ENCODE assay signal across 15 cellular contexts in genomic region chr7:697259-697615, GRCh38. TPM values are rescaled to one million over a fixed set of nuclear protein-coding genes. Genes with fewer than 3 reads are reported as not detected.
DNase-seq lines count a peak whose midpoint lies in the region; TF ChIP-seq lines count a peak whose summit lies in the region.
"Had no signal": no experiment of that assay in that cellular context is flagged by ENCODE, and none has a peak within 500 bp of the region (broad histone marks: within the 10 kb centered on the region; RNA-seq: fewer than 3 reads in every experiment).

No MANE protein-coding gene starts in this region.

- DNase-seq in NCI-H82 treated with DMSO at 0.1 percent for 48 hours (lab: John Stamatoyannopoulos, UW; ENCODE audit: unreplicated experiment), result peak; percentile 0
- peak; percentile 42 for DNase-seq in WERI-Rb-1
- peak; percentile 88 for DNase-seq in mesenteric fat pad (ENCODE audit: low spot score)
- no peak for DNase-seq in stomach
- no peak for DNase-seq in NCI-H187 (lab: John Stamatoyannopoulos, UW)
- DNase-seq in globus pallidus (ENCODE audit: low spot score), result no peak
- DNase-seq in ascending aorta (ENCODE audit: low spot score in 2 of 2), result no peak
- DNase-seq: CD8-positive, alpha-beta memory T cell; DND-41; GF-D8; GM23248; NCI-H1436 treated with DMSO at 0.1 percent for 48 hours; NCI-H226; NCI-H526; PC-9 had no signal

- H3K4me1 ChIP-seq in stomach, result peaks cover 3 to 15% (median 13%) of the 10 kb centered on the region in 4 donors
- H3K4me1 ChIP-seq in ascending aorta, result no peaks in the 10 kb centered on the region

- H3K4me3 ChIP-seq in WERI-Rb-1 (ENCODE audit: low read depth, low read length) (no peak overlapping the region), stomach (no peak overlapping the region), ascending aorta (no peak overlapping the region)
- H3K4me3 ChIP-seq: GM23248, PC-9 had no signal

- TF ChIP-seq CTCF in WERI-Rb-1 (IDR thresholded peaks at IDR 0.05; ENCODE audit: low read depth, low read length), result no peak
- TF ChIP-seq CTCF in stomach (IDR thresholded peaks at IDR 0.05), result no peak
- no peak for TF ChIP-seq CTCF in ascending aorta (IDR thresholded peaks at IDR 0.05)

- no peak for TF ChIP-seq POLR2A in stomach (IDR thresholded peaks at IDR 0.05)

- H3K36me3 ChIP-seq in WERI-Rb-1 (no peaks in the 10 kb centered on the region; the same call in 1 of the 2 replicates), stomach (no peaks in the 10 kb centered on the region), ascending aorta (no peaks in the 10 kb centered on the region)

- intact Hi-C loops in stomach (cut with DNase I; ENCODE audit: low total_unique reads) (no loop called here), ascending aorta (cut with DNase I) (no loop called here)

- H3K27ac ChIP-seq in WERI-Rb-1 (no peak overlapping the region), stomach (peak overlapping the region in 3 of 5 donors; percentile 24 to 40 (median 24)), ascending aorta (no peak overlapping the region)
- H3K27ac ChIP-seq: GM23248, PC-9 had no signal

- WGBS in stomach, 5 donors, result 86 to 91% (median 89%) methylated on average over 15 to 16 of the region's 16 CpGs

- TF ChIP-seq EP300 in stomach (IDR thresholded peaks at IDR 0.05), result no peak

- H3K27me3 ChIP-seq in WERI-Rb-1 (ENCODE audit: insufficient read depth, low read depth, severe bottlenecking), result no peaks in the 10 kb centered on the region
- no peaks in the 10 kb centered on the region for H3K27me3 ChIP-seq in stomach
- no peaks in the 10 kb centered on the region for H3K27me3 ChIP-seq in ascending aorta

- H3K9me3 ChIP-seq in WERI-Rb-1 (ENCODE audit: severe bottlenecking) (no peaks in the 10 kb centered on the region), stomach (no peaks in the 10 kb centered on the region), ascending aorta (no peaks in the 10 kb centered on the region)

RNA-seq across cellular contexts. Expression of gene DNAAF5, which starts 29.3 kb away (rescaled TPM):
- 20.4 TPM for total RNA-seq in mesenteric fat pad
- total RNA-seq in stomach, result 100 to 1,000 TPM in 1 of 5 donors, 10 to 100 TPM in 3, 1 to 10 TPM in 1; 9.2 to 210 (median 33.3) TPM
- 10 to 100 TPM in 2 of 3 donors, 1 to 10 TPM in 1; 6.7 to 15.1 (median 10.2) TPM for polyA plus RNA-seq in stomach
- total RNA-seq in ascending aorta, result 20.5 TPM

RNA-seq across cellular contexts. Expression of gene PRKAR1B, which starts 29.8 kb away (rescaled TPM):
- total RNA-seq in mesenteric fat pad (11.7 TPM), stomach (10 to 100 TPM in 4 of 5 donors, 1 to 10 TPM in 1; 4.5 to 45.8 (median 15.2) TPM), ascending aorta (13.0 TPM)
- polyA plus RNA-seq in stomach, result 1 to 10 TPM; 5.0 to 9.3 (median 7.8) TPM

Comparison
In these comparisons a context has a peak if more than half of its experiments do, and no peak if none do; other contexts are left out.
1. DNase-seq: peak in NCI-H82 treated with DMSO at 0.1 percent for 48 hours (single experiment), WERI-Rb-1 (single experiment) and mesenteric fat pad (single experiment); none in stomach (single experiment), NCI-H187 (0 of 2), globus pallidus (single experiment) and ascending aorta (0 of 2).
2. H3K27ac ChIP-seq: peak in stomach (3 of 5); none in WERI-Rb-1 (single experiment) and ascending aorta (0 of 2).